Comparison of ENCODE assay signal across 8 cellular contexts in the genomic region with DNA sequence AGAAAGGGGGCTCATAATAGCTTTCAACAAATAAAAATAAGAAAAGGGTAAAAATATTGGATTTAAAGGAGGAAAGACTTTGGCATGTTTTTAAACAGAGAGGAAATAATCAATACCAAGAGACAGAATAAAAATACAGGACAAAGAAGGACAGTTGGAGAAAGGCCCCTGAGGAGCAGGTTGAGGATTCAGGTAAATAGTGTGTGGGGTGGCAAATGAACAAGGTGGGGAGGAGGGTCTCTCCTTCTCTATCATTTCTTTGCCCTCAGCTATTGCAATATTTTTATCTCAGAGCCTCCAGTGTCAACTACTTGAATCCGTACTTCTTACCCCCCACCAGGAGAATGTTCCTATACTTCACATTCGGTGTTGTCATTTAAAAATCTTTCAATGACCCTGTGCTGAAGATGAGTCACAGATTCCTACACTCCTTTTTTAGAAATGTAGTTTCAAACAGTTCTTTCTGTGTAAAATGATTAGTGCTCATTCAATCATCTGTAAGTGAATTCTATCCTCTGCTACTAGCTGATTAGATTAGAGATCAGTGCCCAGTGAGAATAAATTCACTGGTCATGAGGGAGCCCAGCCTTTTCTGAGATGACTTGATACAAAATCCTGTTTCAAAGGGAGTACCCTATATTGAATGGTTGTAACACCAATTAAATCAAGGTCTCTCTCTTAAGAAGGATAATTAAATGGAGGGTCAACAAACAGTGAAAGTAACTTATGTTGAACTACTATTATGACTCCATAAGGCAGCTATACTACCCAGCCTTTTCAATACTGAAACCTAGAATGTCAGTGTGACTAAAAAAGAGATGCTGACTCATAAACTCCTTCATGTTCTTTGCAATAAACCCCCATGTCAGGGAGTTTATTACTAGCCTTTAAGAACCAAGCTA. TPM values are rescaled to one million over a fixed set of nuclear protein-coding genes. Genes with fewer than 3 reads are reported as not detected.
DNase-seq lines count a peak whose midpoint lies in the region; ATAC-seq and TF ChIP-seq lines count a peak whose summit lies in the region.

No MANE protein-coding gene starts in this region.

- H3K9me3 ChIP-seq in MM.1S (replicated peaks; ENCODE audit: insufficient read depth, low read length) (no peaks in the 10 kb centered on the region), H9 (ENCODE audit: control insufficient read depth, low read depth, low read length) (no peaks in the 10 kb centered on the region)

- H2AFZ ChIP-seq in GM23338 (no peak overlapping the region), MM.1S (ENCODE audit: low read length) (no peak overlapping the region), H9 (ENCODE audit: low read length) (no peak overlapping the region)

- H4K8ac ChIP-seq in H9 (replicated peaks; ENCODE audit: insufficient read length, low read depth, low read length): no peak overlapping the region

- H3K36me3 Mint-ChIP-seq in GM23338 (ENCODE audit: low read depth) (no peaks in the 10 kb centered on the region), CD14-positive monocyte (no peaks in the 10 kb centered on the region), H9 (ENCODE audit: insufficient read depth in 1 of 3, low read depth in 3 of 3) (no peaks in the 10 kb centered on the region)

- H3K14ac ChIP-seq in H9 (ENCODE audit: insufficient read depth, low read length): no peak overlapping the region

- H4K20me1 ChIP-seq in GM23338 (replicated peaks; ENCODE audit: insufficient read depth) (no peaks in the 10 kb centered on the region), MM.1S (ENCODE audit: insufficient read depth, low read length) (no peaks in the 10 kb centered on the region), H9 (ENCODE audit: control insufficient read depth, insufficient read depth, insufficient read length) (no peaks in the 10 kb centered on the region)

- H3K4me1 Mint-ChIP-seq in GM23338 (peaks cover 15% of the 10 kb centered on the region), CD14-positive monocyte (no peaks in the 10 kb centered on the region), H9 (peaks cover 11 to 13% of the 10 kb centered on the region in 2 experiments)

- no peak overlapping the region for H2BK5ac ChIP-seq in H9 (ENCODE audit: insufficient read length, low read length)

- H3K27ac Mint-ChIP-seq in GM23338 (peak overlapping the region; percentile 65), CD14-positive monocyte (no peak overlapping the region), H9 (no peak overlapping the region)

- no peak overlapping the region for H3K23ac ChIP-seq in H9 (ENCODE audit: insufficient read length, low read depth, low read length)

- no peak overlapping the region for H3K4me3 Mint-ChIP-seq in GM23338
- H3K4me3 Mint-ChIP-seq in CD14-positive monocyte: no peak overlapping the region
- H3K4me3 Mint-ChIP-seq in H9: no peak overlapping the region

- H3K4ac ChIP-seq in H9 (ENCODE audit: low read depth, low read length): no peak overlapping the region

- H3K56ac ChIP-seq in H9 (ENCODE audit: insufficient read length, low read depth, low read length): no peak overlapping the region

- no CpG with 5 or more reads among the region's 2 CpGs for WGBS in H9 (ENCODE audit: extremely low coverage, insufficient read length, low lambda C conversion rate)

- H3K27ac ChIP-seq in GM23338 (ENCODE audit: low read depth) (no peak overlapping the region), MM.1S (ENCODE audit: low read length) (peak overlapping the region; percentile 2; the same call in 1 of the 2 replicates), H9 (ENCODE audit: insufficient read length, low read depth, low read length) (no peak overlapping the region)

- H4K91ac ChIP-seq in H9 (ENCODE audit: insufficient read length, low read depth, low read length): no peak overlapping the region

- H3F3A ChIP-seq in GM23338 (replicated peaks; ENCODE audit: low read depth) (no peaks in the 10 kb centered on the region), MM.1S (ENCODE audit: insufficient read depth, low read length) (peaks cover 18% of the 10 kb centered on the region)

- no peaks in the 10 kb centered on the region for H3K79me1 ChIP-seq in H9 (ENCODE audit: insufficient read depth, low read depth, low read length, poor library complexity, severe bottlenecking)

- H2BK20ac ChIP-seq in H9 (ENCODE audit: low read depth, low read length, poor library complexity, severe bottlenecking): no peak overlapping the region

- no peak for TF ChIP-seq POLR2A in GM18505 (IDR thresholded peaks at IDR 0.05; ENCODE audit: borderline replicate concordance, extremely low read depth, insufficient read depth, insufficient read length)

- H3K9ac ChIP-seq in MM.1S (ENCODE audit: low read length) (no peak overlapping the region), H9 (ENCODE audit: extremely low read depth, insufficient read length, low read length) (no peak overlapping the region)

- H3K4me1 ChIP-seq in GM23338 (ENCODE audit: insufficient read depth) (peaks cover 18% of the 10 kb centered on the region; the same call in 1 of the 2 replicates), MM.1S (ENCODE audit: low read length) (peaks cover 32% of the 10 kb centered on the region), H9 (ENCODE audit: insufficient read depth, low read length) (0 out of 2 replicates have a peak, but pooled peaks cover 2% of the 10 kb centered on the region)

- no peak overlapping the region for H3K4me3 ChIP-seq in GM23338
- 0 out of 2 replicates have a peak overlapping the region, but pooled peaks have one; percentile 2 for H3K4me3 ChIP-seq in MM.1S (ENCODE audit: low read length)
- no peak overlapping the region for H3K4me3 ChIP-seq in fibroblast of the aortic adventitia (ENCODE audit: low read depth, low read length)

- H3K23me2 ChIP-seq in H9 (ENCODE audit: insufficient read length, low read depth, low read length, poor library complexity, severe bottlenecking): no peaks in the 10 kb centered on the region

- TF ChIP-seq CTCF in GM23338 (conservative IDR thresholded peaks at IDR 0.05; ENCODE audit: low read depth in 2 of 2) (no peak), MM.1S (IDR thresholded peaks at IDR 0.05; ENCODE audit: low read length) (no peak), fibroblast of the aortic adventitia (IDR thresholded peaks at IDR 0.05; ENCODE audit: insufficient read depth, low read length) (no peak), CD14-positive monocyte (IDR thresholded peaks at IDR 0.05) (no peak), H9 (conservative IDR thresholded peaks at IDR 0.05) (no peak)

- H2BK12ac ChIP-seq in H9 (ENCODE audit: insufficient read length, low read depth, low read length): no peak overlapping the region

- ATAC-seq in GM18505 (IDR thresholded peaks at IDR 0.05; ENCODE audit: unreplicated experiment): peak; percentile 97
- ATAC-seq in GM23338: no peak

- DNase-seq in GM23338 (ENCODE audit: low spot score): peak; percentile 20
- DNase-seq in MM.1S: peak; percentile 94
- DNase-seq in fibroblast of the aortic adventitia (ENCODE audit: low read depth): peak; percentile 50
- DNase-seq in CD14-positive monocyte (ENCODE audit: low spot score): no peak
- no peak for DNase-seq in H9
- no peak for DNase-seq in NCI-H187 (lab: John Stamatoyannopoulos, UW)
- no peak for DNase-seq in NCI-H1417 treated with DMSO at 0.1 percent for 48 hours (lab: John Stamatoyannopoulos, UW)

- H3K27me3 Mint-ChIP-seq in GM23338 (ENCODE audit: insufficient read depth, low read depth, poor library complexity) (no peaks in the 10 kb centered on the region), CD14-positive monocyte (ENCODE audit: low read depth in 3 of 3) (peaks cover 0 to 1% (median 0%) of the 10 kb centered on the region in 3 donors), H9 (ENCODE audit: low read depth) (no peaks in the 10 kb centered on the region)

- H3K79me2 ChIP-seq in GM23338 (replicated peaks; ENCODE audit: insufficient read depth): no peaks in the 10 kb centered on the region
- H3K79me2 ChIP-seq in MM.1S (ENCODE audit: low read length): no peaks in the 10 kb centered on the region
- H3K79me2 ChIP-seq in H9 (ENCODE audit: insufficient read depth, low read length): no peaks in the 10 kb centered on the region

- H3K27me3 ChIP-seq in GM23338 (ENCODE audit: insufficient read depth): no peaks in the 10 kb centered on the region
- H3K27me3 ChIP-seq in MM.1S (replicated peaks; ENCODE audit: insufficient read depth, low read length): no peaks in the 10 kb centered on the region
- H3K27me3 ChIP-seq in H9 (ENCODE audit: insufficient read depth, low read length): no peaks in the 10 kb centered on the region

- H2BK120ac ChIP-seq in H9 (ENCODE audit: low read depth, low read length, poor library complexity, severe bottlenecking): no peak overlapping the region

- no peak overlapping the region for H3K18ac ChIP-seq in H9 (ENCODE audit: insufficient read length, low read depth, low read length)

- no peak overlapping the region for H2BK15ac ChIP-seq in H9 (ENCODE audit: low read depth, low read length)

- H3K36me3 ChIP-seq in GM23338 (ENCODE audit: insufficient read depth) (no peaks in the 10 kb centered on the region), MM.1S (replicated peaks; ENCODE audit: insufficient read depth, low read length) (no peaks in the 10 kb centered on the region)

- no peak overlapping the region for H4K5ac ChIP-seq in H9 (ENCODE audit: insufficient read length, low read depth, low read length)

- H2AK5ac ChIP-seq in H9 (ENCODE audit: insufficient read length, low read length): no peak overlapping the region

- H3K4me2 ChIP-seq in GM23338 (peak overlapping the region; percentile 42), MM.1S (ENCODE audit: low read depth, low read length) (peak overlapping the region; percentile 36), H9 (ENCODE audit: insufficient read depth, insufficient read length, low read length) (no peak overlapping the region)

- H3K9me2 ChIP-seq in GM23338 (ENCODE audit: insufficient read depth): peaks cover 11% of the 10 kb centered on the region
- no peaks in the 10 kb centered on the region for H3K9me2 ChIP-seq in MM.1S (replicated peaks; ENCODE audit: insufficient read depth, low read length)

- H3K9me3 Mint-ChIP-seq in GM23338 (no peaks in the 10 kb centered on the region), CD14-positive monocyte (peaks cover 0 to 4% (median 0%) of the 10 kb centered on the region in 7 donors), H9 (no peaks in the 10 kb centered on the region)

- intact Hi-C loops in CD14-positive monocyte (cut with micrococcal nuclease): no loop called here

- H3T11ph ChIP-seq in H9 (ENCODE audit: low read length): no peak overlapping the region

RNA-seq across cellular contexts. Expression of gene WNT16, which starts 50.4 kb away (rescaled TPM):
- 0.73 and 1.5 TPM in 2 replicates for total RNA-seq in GM23338 (2014; rRNA removed; shearing (Covaris generic))
- polyA plus RNA-seq in GM23338 (2016; fragmentation: Nextera tagmentation; extraction: Ambion mirVana): 0.45 and 0.50 TPM in 2 replicates
- total RNA-seq in fibroblast of the aortic adventitia (ENCODE audit: low replicate concordance): 0.16 and 2.7 TPM in 2 replicates
- not detected for polyA plus RNA-seq in CD14-positive monocyte
- not detected in 2 replicates for total RNA-seq in H9 (2021)

Comparison
In these comparisons a context has a peak if more than half of its experiments do, and no peak if none do; other contexts are left out.
1. DNase-seq: peak in GM23338 (single experiment), MM.1S (single experiment) and fibroblast of the aortic adventitia (single experiment); none in CD14-positive monocyte (single experiment), H9 (single experiment), NCI-H187 (0 of 2) and NCI-H1417 treated with DMSO at 0.1 percent for 48 hours (single experiment).